In genomic region chr6:145026267-145026679, GRCh38 we compare ENCODE assay signal across 22 cellular contexts.
"Had no signal": no experiment of that assay in that cellular context is flagged by ENCODE, and none has a peak within 500 bp of the region (broad histone marks: within the 10 kb centered on the region; RNA-seq: fewer than 3 reads in every experiment).

No MANE protein-coding gene starts in this region.

- H3K9me3 ChIP-seq: esophagus muscularis mucosa, gastrocnemius medialis, heart right ventricle, left lung, lower lobe of right lung, psoas muscle, stomach, thoracic aorta, transverse colon had no signal

- H3K27me3 ChIP-seq: esophagus muscularis mucosa, gastrocnemius medialis, heart right ventricle, left lung, stomach, transverse colon had no signal

- H3K27ac ChIP-seq: epithelial cell of prostate, esophagus muscularis mucosa, gastrocnemius medialis, heart right ventricle, left lung, lower lobe of right lung, psoas muscle, skin epidermis, stomach, thoracic aorta, transverse colon had no signal

- DNase-seq: effector memory CD8-positive, alpha-beta T cell; gastrocnemius medialis; heart right ventricle; hypothalamus; kidney glomerular epithelial cell; left lung; lower lobe of right lung; naive thymus-derived CD4-positive, alpha-beta T cell; nephron progenitor cell; psoas muscle; retina; stimulated activated CD4-positive, alpha-beta T cell treated with anti-CD3 and anti-CD28 coated beads, Interleukin-2, amount 100 ng/mL, for 24 hours; stimulated activated CD4-positive, alpha-beta T cell treated with anti-CD3 and anti-CD28 coated beads, Interleukin-4, amount 100 ng/mL, for 4 hours; stimulated activated naive B cell treated with anti-CD40 and anti-IgM and Interleukin-4, amounts not matched to agents 10 μg/mL and 1 μg/mL and 100 μg/mL, for 72 hours; stomach; substantia nigra; transverse colon had no signal

- H3K4me1 ChIP-seq: left lung, lower lobe of right lung, transverse colon had no signal

- H3K36me3 ChIP-seq: esophagus muscularis mucosa, gastrocnemius medialis, heart right ventricle, left lung, lower lobe of right lung, stomach, thoracic aorta, transverse colon had no signal

- H3K4me3 ChIP-seq: esophagus muscularis mucosa, gastrocnemius medialis, heart right ventricle, left lung, lower lobe of right lung, psoas muscle, skin epidermis, stomach, thoracic aorta, transverse colon had no signal

- ATAC-seq: effector memory CD8-positive, alpha-beta T cell; gastrocnemius medialis; heart right ventricle; naive thymus-derived CD4-positive, alpha-beta T cell; psoas muscle; sciatic nerve; stimulated activated naive B cell treated with anti-CD40 and anti-IgM and Interleukin-4, amounts not matched to agents 10 μg/mL and 1 μg/mL and 100 μg/mL, for 72 hours had no signal
